Comparison of ENCODE assay signal across 8 cellular contexts in the genomic region with DNA sequence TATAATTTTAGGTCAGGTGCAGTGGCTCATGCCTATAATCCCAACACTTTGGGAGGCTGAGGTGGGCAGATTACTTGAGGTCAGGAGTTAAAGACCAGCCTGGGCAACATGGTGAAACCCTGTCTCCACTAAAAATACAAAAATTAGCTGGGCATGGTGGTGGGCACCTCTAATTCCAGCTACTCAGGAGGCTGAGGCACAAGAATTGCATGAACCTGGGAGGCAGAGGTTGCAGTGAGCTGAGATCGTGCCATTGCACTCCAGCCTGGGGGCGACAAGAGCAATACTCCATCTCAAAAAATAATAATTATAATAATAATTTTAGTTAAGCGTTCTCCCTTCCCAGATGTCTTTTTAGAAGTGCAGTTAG. TPM values are rescaled to one million over a fixed set of nuclear protein-coding genes. Genes with fewer than 3 reads are reported as not detected.
A peak's percentile ranks its signal among the peaks of the same experiment; 100 is the strongest.
DNase-seq lines count a peak whose midpoint lies in the region; ATAC-seq and TF ChIP-seq lines count a peak whose summit lies in the region.
"Not testable (repeated sequence)": the region's sequence is repeated elsewhere in the genome, so short reads cannot be mapped to it uniquely, and the experiment has no call there.

No MANE protein-coding gene starts in this region.

- peak overlapping the region in 3 of 10 experiments; percentile 24 to 30 (median 25); a peak in 6 of 20 replicates for H3K4me3 ChIP-seq in BLaER1 treated with 17β-estradiol and CSF1 and Interleukin-3, amounts not matched to agents 10 nM and 100 nM
- H3K4me3 ChIP-seq in MM.1S (ENCODE audit: low read length); esophagus muscularis mucosa; mucosa of rectum (ENCODE audit: low read length in 2 of 2); gastrocnemius medialis; tibial artery: not testable (repeated sequence)

- TF ChIP-seq EP300 in esophagus muscularis mucosa (IDR thresholded peaks at IDR 0.05): not testable (repeated sequence)

- not testable (repeated sequence) for H3K9me3 Mint-ChIP-seq in activated CD8-positive, alpha-beta T cell treated with anti-CD3 and anti-CD28 coated beads for 36 hours; activated naive CD8-positive, alpha-beta T cell treated with anti-CD3 and anti-CD28 coated beads for 36 hours

- in situ Hi-C loops in gastrocnemius medialis (cut with MboI; ENCODE audit: low sequenced_read_pairs in 4 of 4): not testable (repeated sequence)

- not testable (repeated sequence) for H3K27me3 Mint-ChIP-seq in activated CD8-positive, alpha-beta T cell treated with anti-CD3 and anti-CD28 coated beads for 36 hours; activated naive CD8-positive, alpha-beta T cell treated with anti-CD3 and anti-CD28 coated beads for 36 hours

- not testable (repeated sequence) for H3F3A ChIP-seq in MM.1S (ENCODE audit: insufficient read depth, low read length)

- not testable (repeated sequence) for H3K9me2 ChIP-seq in MM.1S (replicated peaks; ENCODE audit: insufficient read depth, low read length)

- TF ChIP-seq CTCF in MM.1S (IDR thresholded peaks at IDR 0.05; ENCODE audit: low read length); activated CD8-positive, alpha-beta T cell treated with anti-CD3 and anti-CD28 coated beads for 36 hours (IDR thresholded peaks at IDR 0.05); esophagus muscularis mucosa (IDR thresholded peaks at IDR 0.05); gastrocnemius medialis (IDR thresholded peaks at IDR 0.05 in 4 of 5, conservative IDR thresholded peaks at IDR 0.05 in 1 of 5); tibial artery (IDR thresholded peaks at IDR 0.05): not testable (repeated sequence)

- H3K27ac ChIP-seq in BLaER1 treated with 17β-estradiol and CSF1 and Interleukin-3, amounts not matched to agents 10 nM and 100 nM: peak overlapping the region; percentile 57 to 100 (median 84)
- H3K27ac ChIP-seq in MM.1S (ENCODE audit: low read length) (peak overlapping the region; percentile 63; the same call in 1 of the 2 replicates), esophagus muscularis mucosa (replicated peaks in 1 of 4) (peak overlapping the region; percentile 74 to 85 (median 80)), mucosa of rectum (ENCODE audit: low read depth in 2 of 2, low read length in 2 of 2) (peak overlapping the region; percentile 48 to 79), gastrocnemius medialis (peak overlapping the region; percentile 55 to 99 (median 60)), tibial artery (peak overlapping the region; percentile 50 to 68)

- peaks cover 69 to 97% (median 85%) of the 10 kb centered on the region in 10 experiments for H3K4me1 ChIP-seq in BLaER1 treated with 17β-estradiol and CSF1 and Interleukin-3, amounts not matched to agents 10 nM and 100 nM
- peaks cover 52% of the 10 kb centered on the region for H3K4me1 ChIP-seq in MM.1S (ENCODE audit: low read length)
- peaks cover 64 to 99% (median 91%) of the 10 kb centered on the region in 4 donors for H3K4me1 ChIP-seq in esophagus muscularis mucosa
- peaks cover 45 to 55% of the 10 kb centered on the region in 2 donors for H3K4me1 ChIP-seq in mucosa of rectum (ENCODE audit: control insufficient read depth in 2 of 2, insufficient read depth in 2 of 2, low read length in 2 of 2)
- H3K4me1 ChIP-seq in gastrocnemius medialis: peaks cover 68 to 70% of the 10 kb centered on the region in 2 donors
- peaks cover 0 to 65% (median 35%) of the 10 kb centered on the region in 4 donors for H3K4me1 ChIP-seq in tibial artery

- POLR2A ChIA-PET in activated CD8-positive, alpha-beta T cell treated with anti-CD3 and anti-CD28 coated beads for 36 hours (lab: Charles Lee): interaction anchor here (0.7 to 24.7 kb wide), 9 partner anchors 9 to 48 kb away, joined by 3 to 1131 read pairs (median 8); a partner anchor contains a TSS

- H3K9ac ChIP-seq in BLaER1 treated with 17β-estradiol and CSF1 and Interleukin-3, amounts not matched to agents 10 nM and 100 nM: peak overlapping the region; percentile 52 to 86 (median 72); a peak in 21 of 22 replicates
- H3K9ac ChIP-seq in MM.1S (ENCODE audit: low read length): not testable (repeated sequence)
- H3K9ac ChIP-seq in mucosa of rectum (ENCODE audit: low read depth in 1 of 2, low read length in 2 of 2): peak overlapping the region in 1 of 2 donors; percentile 9

- peaks cover 0 to 56% (median 14%) of the 10 kb centered on the region in 11 experiments; a peak in 10 of 22 replicates for H3K36me3 ChIP-seq in BLaER1 treated with 17β-estradiol and CSF1 and Interleukin-3, amounts not matched to agents 10 nM and 100 nM
- not testable (repeated sequence) for H3K36me3 ChIP-seq in MM.1S (replicated peaks; ENCODE audit: insufficient read depth, low read length); esophagus muscularis mucosa; mucosa of rectum (ENCODE audit: control insufficient read depth in 2 of 2, insufficient read depth in 2 of 2, low read length in 2 of 2); gastrocnemius medialis; tibial artery

- H3K4me2 ChIP-seq in BLaER1 treated with 17β-estradiol and CSF1 and Interleukin-3, amounts not matched to agents 10 nM and 100 nM: peak overlapping the region; percentile 72 to 91 (median 85)
- H3K4me2 ChIP-seq in MM.1S (ENCODE audit: low read depth, low read length): peak overlapping the region; percentile 47; the same call in 1 of the 2 replicates

- WGBS in esophagus muscularis mucosa: 93% methylated on average over 3 of the region's 3 CpGs

- H3K4me3 Mint-ChIP-seq in activated CD8-positive, alpha-beta T cell treated with anti-CD3 and anti-CD28 coated beads for 36 hours: peak overlapping the region; percentile 53
- peak overlapping the region; percentile 29 for H3K4me3 Mint-ChIP-seq in activated naive CD8-positive, alpha-beta T cell treated with anti-CD3 and anti-CD28 coated beads for 36 hours

- peaks cover 99% of the 10 kb centered on the region for H3K79me2 ChIP-seq in MM.1S (ENCODE audit: low read length)

- not testable (repeated sequence) for TF ChIP-seq POLR2A in esophagus muscularis mucosa (IDR thresholded peaks at IDR 0.05; ENCODE audit: low read depth); gastrocnemius medialis (IDR thresholded peaks at IDR 0.05)

- ATAC-seq in activated CD8-positive, alpha-beta T cell treated with anti-CD3 and anti-CD28 coated beads for 36 hours; gastrocnemius medialis: not testable (repeated sequence)

- CTCF ChIA-PET in activated CD8-positive, alpha-beta T cell treated with anti-CD3 and anti-CD28 coated beads for 36 hours (lab: Charles Lee): interaction anchor here (0.7 to 5.8 kb wide), 12 partner anchors 9 to 63 kb away, joined by 3 to 46 read pairs (median 6); no protein-coding TSS in a partner anchor

- not testable (repeated sequence) for H3K9me3 ChIP-seq in BLaER1 treated with 17β-estradiol and CSF1 and Interleukin-3, amounts not matched to agents 10 nM and 100 nM (replicated peaks in 1 of 11); MM.1S (replicated peaks; ENCODE audit: insufficient read depth, low read length); esophagus muscularis mucosa; mucosa of rectum (ENCODE audit: control insufficient read depth in 2 of 2, low read length in 2 of 2); gastrocnemius medialis; tibial artery

- peaks cover 83% of the 10 kb centered on the region for H3K4me1 Mint-ChIP-seq in activated CD8-positive, alpha-beta T cell treated with anti-CD3 and anti-CD28 coated beads for 36 hours (ENCODE audit: low read depth)
- H3K4me1 Mint-ChIP-seq in activated naive CD8-positive, alpha-beta T cell treated with anti-CD3 and anti-CD28 coated beads for 36 hours: peaks cover 68% of the 10 kb centered on the region

- not testable (repeated sequence) for DNase-seq in MM.1S; activated CD8-positive, alpha-beta T cell treated with anti-CD3 and anti-CD28 coated beads for 36 hours; activated naive CD8-positive, alpha-beta T cell treated with anti-CD3 and anti-CD28 coated beads for 36 hours; esophagus muscularis mucosa (ENCODE audit: extremely low spot score); gastrocnemius medialis
- peak in 1 of 2 donors; percentile 54 for DNase-seq in tibial artery

- H3K36me3 Mint-ChIP-seq in activated CD8-positive, alpha-beta T cell treated with anti-CD3 and anti-CD28 coated beads for 36 hours (ENCODE audit: low read depth): peaks cover 28% of the 10 kb centered on the region
- H3K36me3 Mint-ChIP-seq in activated naive CD8-positive, alpha-beta T cell treated with anti-CD3 and anti-CD28 coated beads for 36 hours: peaks cover 30% of the 10 kb centered on the region

- H2AFZ ChIP-seq in MM.1S (ENCODE audit: low read length): not testable (repeated sequence)

- not testable (repeated sequence) for H4K20me1 ChIP-seq in BLaER1 treated with 17β-estradiol and CSF1 and Interleukin-3, amounts not matched to agents 10 nM and 100 nM; MM.1S (ENCODE audit: insufficient read depth, low read length)

- H3K27ac Mint-ChIP-seq in activated CD8-positive, alpha-beta T cell treated with anti-CD3 and anti-CD28 coated beads for 36 hours: peak overlapping the region; percentile 88
- peak overlapping the region; percentile 82 for H3K27ac Mint-ChIP-seq in activated naive CD8-positive, alpha-beta T cell treated with anti-CD3 and anti-CD28 coated beads for 36 hours

- intact Hi-C loops in activated CD8-positive, alpha-beta T cell treated with anti-CD3 and anti-CD28 coated beads for 36 hours (cut with micrococcal nuclease); esophagus muscularis mucosa (cut with DNase I); gastrocnemius medialis (cut with DNase I; ENCODE audit: low total_unique reads); tibial artery (cut with DNase I; ENCODE audit: low total_unique reads): not testable (repeated sequence)

- not testable (repeated sequence) for H3K27me3 ChIP-seq in BLaER1 treated with 17β-estradiol and CSF1 and Interleukin-3, amounts not matched to agents 10 nM and 100 nM; MM.1S (replicated peaks; ENCODE audit: insufficient read depth, low read length); esophagus muscularis mucosa; mucosa of rectum (ENCODE audit: control insufficient read depth in 2 of 2, insufficient read depth in 2 of 2, low read length in 2 of 2); gastrocnemius medialis; tibial artery

RNA-seq across cellular contexts. Expression of a gene that starts 52.3 kb away (rescaled TPM):
- total RNA-seq in activated CD8-positive, alpha-beta T cell treated with anti-CD3 and anti-CD28 coated beads for 36 hours: 100 to 1,000 TPM; 121 to 128 TPM
- total RNA-seq in activated naive CD8-positive, alpha-beta T cell treated with anti-CD3 and anti-CD28 coated beads for 36 hours: 100 to 1,000 TPM; 228 to 232 TPM
- total RNA-seq in esophagus muscularis mucosa (100 to 1,000 TPM in 1 of 4 donors, 10 to 100 TPM in 3; 20.6 to 289 (median 29.6) TPM), gastrocnemius medialis (10 to 100 TPM in 1 of 4 donors, 1 to 10 TPM in 3; 5.5 to 20.6 (median 8.4) TPM)
